Comparison of ENCODE assay signal across 16 cellular contexts in the genomic region with DNA sequence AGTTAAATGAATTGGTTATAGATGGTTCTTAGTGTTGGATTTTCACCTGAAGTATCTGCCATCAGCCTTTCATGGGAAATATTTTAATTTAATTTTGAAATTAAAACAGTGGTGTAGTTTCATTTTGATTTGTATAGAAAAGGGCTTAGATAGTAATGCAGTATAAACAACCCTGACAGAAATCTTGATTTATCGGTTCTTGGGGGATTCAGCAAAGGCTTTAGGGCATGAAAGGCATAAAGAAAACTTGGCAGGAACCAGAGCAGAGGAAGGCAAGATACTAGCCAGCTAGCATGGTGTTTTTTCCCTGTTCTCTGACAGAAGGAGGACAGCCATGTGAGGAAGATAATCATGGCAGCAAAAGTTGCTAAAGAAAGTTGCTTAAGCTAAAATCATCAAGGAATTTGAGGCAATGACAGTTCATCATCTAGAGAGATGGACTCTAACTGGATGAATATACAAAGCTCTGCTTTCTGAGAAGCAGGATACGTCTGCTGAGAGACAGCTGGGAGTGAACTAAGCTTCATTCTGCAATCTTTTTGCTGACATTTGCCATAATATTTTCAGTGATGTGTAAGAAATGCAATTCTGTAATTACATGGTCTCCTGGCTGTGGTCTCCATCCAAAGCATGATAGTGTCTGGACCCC.
"Had no signal": no experiment of that assay in that cellular context is flagged by ENCODE, and none has a peak within 500 bp of the region (broad histone marks: within the 10 kb centered on the region; RNA-seq: fewer than 3 reads in every experiment).

No MANE protein-coding gene starts in this region.

- H3K9me3 Mint-ChIP-seq: central memory CD8-positive, alpha-beta T cell; dendritic cell treated with granulocyte-macrophage colony-stimulating factor and Interleukin-4, amounts not matched to agents 40 ng/mL and 50 ng/mL, for 4 days; effector memory CD8-positive, alpha-beta T cell; memory B cell; stimulated activated naive CD8-positive, alpha-beta T cell treated with anti-CD3 and anti-CD28 coated beads, Interleukin-15, amount 100 ng/mL, for 72 hours had no signal

- H3K27ac Mint-ChIP-seq: dendritic cell treated with granulocyte-macrophage colony-stimulating factor and Interleukin-4, amounts not matched to agents 40 ng/mL and 50 ng/mL, for 4 days; immature natural killer cell; memory B cell; nephron progenitor cell; stimulated activated naive CD8-positive, alpha-beta T cell treated with anti-CD3 and anti-CD28 coated beads, Interleukin-15, amount 100 ng/mL, for 72 hours had no signal

- H3K27ac ChIP-seq: body of pancreas, epithelial cell of prostate, testis, upper lobe of right lung had no signal

- H3K36me3 ChIP-seq: upper lobe of right lung had no signal

- DNase-seq: activated naive CD4-positive, alpha-beta T cell treated with anti-CD3 and anti-CD28 coated beads, Interleukin-2, amount 50 U/mL, for 16 hours; amniotic stem cell; body of pancreas; effector memory CD8-positive, alpha-beta T cell; immature natural killer cell; nephron progenitor cell; stimulated activated CD4-positive, alpha-beta T cell treated with anti-CD3 and anti-CD28 coated beads, Interleukin-4, amount 100 ng/mL, for 1 hour; stimulated activated naive CD8-positive, alpha-beta T cell treated with anti-CD3 and anti-CD28 coated beads, Interleukin-15, amount 100 ng/mL, for 72 hours; T-helper 2 cell; testis; upper lobe of right lung had no signal

- H3K9me3 ChIP-seq: body of pancreas, testis, upper lobe of right lung had no signal

- H3K4me3 Mint-ChIP-seq: dendritic cell treated with granulocyte-macrophage colony-stimulating factor and Interleukin-4, amounts not matched to agents 40 ng/mL and 50 ng/mL, for 4 days; memory B cell; nephron progenitor cell; stimulated activated naive CD8-positive, alpha-beta T cell treated with anti-CD3 and anti-CD28 coated beads, Interleukin-15, amount 100 ng/mL, for 72 hours had no signal

- ATAC-seq: body of pancreas; left lobe of liver; stimulated activated naive CD8-positive, alpha-beta T cell treated with anti-CD3 and anti-CD28 coated beads, Interleukin-15, amount 100 ng/mL, for 72 hours; upper lobe of right lung had no signal

- H3K27me3 Mint-ChIP-seq: central memory CD8-positive, alpha-beta T cell; effector memory CD8-positive, alpha-beta T cell had no signal

- H3K27me3 ChIP-seq: body of pancreas, testis, upper lobe of right lung had no signal

- H3K4me3 ChIP-seq: body of pancreas, testis, upper lobe of right lung had no signal

- H3K4me1 ChIP-seq: body of pancreas, testis had no signal

- H3K36me3 Mint-ChIP-seq: immature natural killer cell, memory B cell had no signal
